In genomic region chrX:135536883-135537282, GRCh38 we compare ENCODE assay signal across 19 cellular contexts. TPM values are rescaled to one million over a fixed set of nuclear protein-coding genes. Genes with fewer than 3 reads are reported as not detected.
DNase-seq lines count a peak whose midpoint lies in the region; ATAC-seq, FAIRE-seq and TF ChIP-seq lines count a peak whose summit lies in the region.
"Had no signal": no experiment of that assay in that cellular context is flagged by ENCODE, and none has a peak within 500 bp of the region (broad histone marks: within the 10 kb centered on the region; RNA-seq: fewer than 3 reads in every experiment).

No MANE protein-coding gene starts in this region.

- H3K27ac ChIP-seq in testis: no peak overlapping the region
- H3K27ac ChIP-seq: pancreas had no signal

- peak overlapping the region; percentile 15 for H3K4me3 Mint-ChIP-seq in activated CD8-positive, alpha-beta T cell treated with anti-CD3 and anti-CD28 coated beads for 36 hours
- H3K4me3 Mint-ChIP-seq in naive thymus-derived CD8-positive, alpha-beta T cell: peak overlapping the region in 9 of 10 donors; percentile 22 to 71 (median 33)
- H3K4me3 Mint-ChIP-seq in progenitor cell of endocrine pancreas (ENCODE audit: low read depth): no peak overlapping the region
- H3K4me3 Mint-ChIP-seq: dendritic cell treated with granulocyte-macrophage colony-stimulating factor and Interleukin-4, amounts not matched to agents 40 ng/mL and 50 ng/mL, for 4 days had no signal

- peak; percentile 54 for ATAC-seq in GM21825 (IDR thresholded peaks at IDR 0.05; ENCODE audit: unreplicated experiment)
- ATAC-seq in activated CD8-positive, alpha-beta T cell treated with anti-CD3 and anti-CD28 coated beads for 36 hours: peak; percentile 82
- peak; percentile 72 to 94 for ATAC-seq in naive thymus-derived CD8-positive, alpha-beta T cell
- ATAC-seq: pancreas had no signal

- no peaks in the 10 kb centered on the region for H3K4me1 ChIP-seq in testis
- H3K4me1 ChIP-seq: pancreas had no signal

- H3K27ac Mint-ChIP-seq in activated CD8-positive, alpha-beta T cell treated with anti-CD3 and anti-CD28 coated beads for 36 hours: peak overlapping the region; percentile 83
- H3K27ac Mint-ChIP-seq in naive thymus-derived CD8-positive, alpha-beta T cell: peak overlapping the region; percentile 5 to 88 (median 58)
- no peak overlapping the region for H3K27ac Mint-ChIP-seq in progenitor cell of endocrine pancreas
- H3K27ac Mint-ChIP-seq: dendritic cell treated with granulocyte-macrophage colony-stimulating factor and Interleukin-4, amounts not matched to agents 40 ng/mL and 50 ng/mL, for 4 days had no signal

- no peak overlapping the region for H3K4me3 ChIP-seq in testis
- H3K4me3 ChIP-seq: pancreas had no signal

- POLR2A ChIA-PET in activated CD8-positive, alpha-beta T cell treated with anti-CD3 and anti-CD28 coated beads for 36 hours (lab: Charles Lee): interaction anchor here (1.1 to 1.8 kb wide), 2 partner anchors 11 to 16 kb away, joined by 6 to 7 read pairs; partner anchors contain the start of gene INTS6L
- POLR2A ChIA-PET in naive thymus-derived CD8-positive, alpha-beta T cell (lab: Charles Lee): interaction anchor here (1.1 to 2.2 kb wide), 2 partner anchors 13 to 15 kb away, joined by 3 to 14 read pairs; no protein-coding TSS in a partner anchor

- H3K27me3 ChIP-seq in testis: no peaks in the 10 kb centered on the region
- H3K27me3 ChIP-seq: pancreas had no signal

- H3K9me3 ChIP-seq in testis: no peaks in the 10 kb centered on the region
- H3K9me3 ChIP-seq: pancreas had no signal

- H3K36me3 Mint-ChIP-seq in activated CD8-positive, alpha-beta T cell treated with anti-CD3 and anti-CD28 coated beads for 36 hours (ENCODE audit: low read depth): peaks cover 17% of the 10 kb centered on the region
- H3K36me3 Mint-ChIP-seq in naive thymus-derived CD8-positive, alpha-beta T cell: peaks cover 0 to 10% (median 2%) of the 10 kb centered on the region in 3 donors
- H3K36me3 Mint-ChIP-seq in progenitor cell of endocrine pancreas (ENCODE audit: insufficient read depth): no peaks in the 10 kb centered on the region

- CTCF ChIA-PET in activated CD8-positive, alpha-beta T cell treated with anti-CD3 and anti-CD28 coated beads for 36 hours (lab: Charles Lee): interaction anchor here (1.1 to 1.5 kb wide), 2 partner anchors 8 to 52 kb away, joined by 4 to 5 read pairs; no protein-coding TSS in a partner anchor

- intact Hi-C loops in activated CD8-positive, alpha-beta T cell treated with anti-CD3 and anti-CD28 coated beads for 36 hours (cut with micrococcal nuclease): no loop called here
- intact Hi-C loops in testis (cut with DNase I; ENCODE audit: low total_unique reads): no loop called here

- FAIRE-seq in GM18507 (lab: Jason Lieb, UNC): peak; percentile 78
- FAIRE-seq: pancreas had no signal

- no peak for TF ChIP-seq CTCF in activated CD8-positive, alpha-beta T cell treated with anti-CD3 and anti-CD28 coated beads for 36 hours (IDR thresholded peaks at IDR 0.05)
- no peak for TF ChIP-seq CTCF in progenitor cell of endocrine pancreas (IDR thresholded peaks at IDR 0.05; ENCODE audit: unreplicated experiment)
- TF ChIP-seq CTCF in testis (IDR thresholded peaks at IDR 0.05): no peak

- no peak for TF ChIP-seq POLR2A in testis (IDR thresholded peaks at IDR 0.05)

- H3K27me3 Mint-ChIP-seq in activated CD8-positive, alpha-beta T cell treated with anti-CD3 and anti-CD28 coated beads for 36 hours: no peaks in the 10 kb centered on the region
- H3K27me3 Mint-ChIP-seq in naive thymus-derived CD8-positive, alpha-beta T cell: no peaks in the 10 kb centered on the region
- no peaks in the 10 kb centered on the region for H3K27me3 Mint-ChIP-seq in progenitor cell of endocrine pancreas
- H3K27me3 Mint-ChIP-seq: dendritic cell treated with granulocyte-macrophage colony-stimulating factor and Interleukin-4, amounts not matched to agents 40 ng/mL and 50 ng/mL, for 4 days had no signal

- no peaks in the 10 kb centered on the region for H3K9me3 Mint-ChIP-seq in activated CD8-positive, alpha-beta T cell treated with anti-CD3 and anti-CD28 coated beads for 36 hours
- H3K9me3 Mint-ChIP-seq in naive thymus-derived CD8-positive, alpha-beta T cell: no peaks in the 10 kb centered on the region
- peaks cover 6% of the 10 kb centered on the region for H3K9me3 Mint-ChIP-seq in progenitor cell of endocrine pancreas (ENCODE audit: low read depth)
- H3K9me3 Mint-ChIP-seq: dendritic cell treated with granulocyte-macrophage colony-stimulating factor and Interleukin-4, amounts not matched to agents 40 ng/mL and 50 ng/mL, for 4 days had no signal

- peaks cover 51% of the 10 kb centered on the region for H3K4me1 Mint-ChIP-seq in activated CD8-positive, alpha-beta T cell treated with anti-CD3 and anti-CD28 coated beads for 36 hours (ENCODE audit: low read depth)
- H3K4me1 Mint-ChIP-seq in naive thymus-derived CD8-positive, alpha-beta T cell: peaks cover 14 to 69% (median 58%) of the 10 kb centered on the region in 4 donors
- peaks cover 1% of the 10 kb centered on the region for H3K4me1 Mint-ChIP-seq in progenitor cell of endocrine pancreas (ENCODE audit: low read depth)

- DNase-seq in GM18507 (ENCODE audit: extremely low spot score, insufficient read length, low read depth): no peak
- peak; percentile 11 for DNase-seq in activated CD8-positive, alpha-beta T cell treated with anti-CD3 and anti-CD28 coated beads for 36 hours
- peak in 3 of 10 donors; percentile 6 to 26 (median 22) for DNase-seq in naive thymus-derived CD8-positive, alpha-beta T cell
- DNase-seq in stimulated activated CD4-positive, alpha-beta T cell treated with anti-CD3 and anti-CD28 coated beads, Interleukin-4, amount 100 ng/mL, for 1 hour: no peak
- DNase-seq in progenitor cell of endocrine pancreas (ENCODE audit: low spot score, unreplicated experiment): no peak
- DNase-seq in testis: no peak
- DNase-seq in SK-N-DZ (ENCODE audit: low spot score): no peak
- DNase-seq: amniotic stem cell, Calu3, IMR-90, mesenchymal stem cell, NCI-H1436, NCI-H510A treated with DMSO at 0.1 percent for 48 hours, pancreas, RPMI8226, T-helper 9 cell, trophoblast cell had no signal

- no peaks in the 10 kb centered on the region for H3K36me3 ChIP-seq in testis (ENCODE audit: low read depth, missing control alignments)
- H3K36me3 ChIP-seq: pancreas had no signal

RNA-seq across cellular contexts. Expression of gene INTS6L, which starts 16.4 kb away (rescaled TPM):
- total RNA-seq in activated CD8-positive, alpha-beta T cell treated with anti-CD3 and anti-CD28 coated beads for 36 hours: 10 to 100 TPM; 19.9 to 21.0 TPM
- 10 to 100 TPM; 38.6 to 42.3 TPM for total RNA-seq in naive thymus-derived CD8-positive, alpha-beta T cell
- 1 to 10 TPM; 4.1 to 7.4 (median 6.5) TPM for polyA plus RNA-seq in naive thymus-derived CD8-positive, alpha-beta T cell
- total RNA-seq in progenitor cell of endocrine pancreas: 14.6 and 14.8 TPM in 2 replicates
- total RNA-seq in testis: 10 to 100 TPM; 41.3 to 47.6 TPM
- polyA plus RNA-seq in testis (ENCODE audit: insufficient read depth, low read depth, low replicate concordance): 15.0 TPM
- polyA plus RNA-seq in SK-N-DZ (2014; cell fraction: cytosol; rRNA removed): 7.2 and 10.5 TPM in 2 replicates
- 58.3 and 75.2 TPM in 2 replicates for polyA plus RNA-seq in SK-N-DZ (2014; cell fraction: nucleus; rRNA removed)
